ENCODE assay signal across 14 cellular contexts in the genomic region with DNA sequence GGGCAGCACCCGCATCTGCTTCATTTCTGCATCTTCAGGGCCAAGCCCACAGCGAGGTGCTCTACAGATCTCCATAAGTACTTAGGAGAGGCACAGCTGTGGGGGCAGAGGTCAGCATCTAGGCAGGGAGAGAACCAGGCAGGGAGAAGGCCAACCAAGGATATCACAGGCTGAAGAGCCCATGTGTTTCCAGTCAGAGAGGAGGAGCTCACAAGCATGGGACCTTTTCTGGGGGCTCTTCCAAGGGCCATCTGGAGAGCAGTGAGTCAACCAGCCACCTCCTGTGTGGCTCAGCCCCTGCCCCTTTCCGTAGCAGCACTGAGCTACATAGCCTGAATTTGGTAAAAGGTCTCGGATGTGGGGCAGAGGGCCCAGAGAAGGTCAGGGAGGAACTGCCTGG.
DNase-seq lines count a peak whose midpoint lies in the region; ATAC-seq and TF ChIP-seq lines count a peak whose summit lies in the region.
"Had no signal": no experiment of that assay in that cellular context is flagged by ENCODE, and none has a peak within 500 bp of the region (broad histone marks: within the 10 kb centered on the region; RNA-seq: fewer than 3 reads in every experiment).

No MANE protein-coding gene starts in this region.

- H3K27ac ChIP-seq in lung (ENCODE audit: low read depth in 1 of 2, low read length in 1 of 2) (peak overlapping the region; percentile 8 to 64), vagina (peak overlapping the region; percentile 82), GM23338 (ENCODE audit: low read depth) (no peak overlapping the region)

- H3K9me3 Mint-ChIP-seq in natural killer cell treated with Interleukin-12 subunit alpha and Interleukin-12 subunit beta and Interleukin-15 and Interleukin-18, amount 100 ng/mL, for 72 hours: no peaks in the 10 kb centered on the region
- H3K9me3 Mint-ChIP-seq in natural killer cell (no peaks in the 10 kb centered on the region), GM23338 (no peaks in the 10 kb centered on the region)
- H3K9me3 Mint-ChIP-seq: H9 had no signal

- H3K4me1 ChIP-seq in lung (ENCODE audit: control insufficient read depth in 2 of 2, insufficient read depth in 2 of 2, low read length in 2 of 2): peaks cover 29 to 42% of the 10 kb centered on the region in 2 donors
- H3K4me1 ChIP-seq in vagina: peaks cover 40% of the 10 kb centered on the region
- no peaks in the 10 kb centered on the region for H3K4me1 ChIP-seq in GM23338 (ENCODE audit: insufficient read depth)

- H3K27me3 Mint-ChIP-seq in natural killer cell treated with Interleukin-12 subunit alpha and Interleukin-12 subunit beta and Interleukin-15 and Interleukin-18, amount 100 ng/mL, for 72 hours: no peaks in the 10 kb centered on the region
- H3K27me3 Mint-ChIP-seq in natural killer cell (ENCODE audit: low read depth in 2 of 2) (no peaks in the 10 kb centered on the region), GM23338 (ENCODE audit: insufficient read depth, low read depth, poor library complexity) (peaks cover 6% of the 10 kb centered on the region)

- peaks cover 5 to 40% of the 10 kb centered on the region in 2 donors for H3K4me1 Mint-ChIP-seq in natural killer cell treated with Interleukin-12 subunit alpha and Interleukin-12 subunit beta and Interleukin-15 and Interleukin-18, amount 100 ng/mL, for 72 hours (ENCODE audit: low read depth in 2 of 2)
- H3K4me1 Mint-ChIP-seq in natural killer cell (peaks cover 41 to 58% of the 10 kb centered on the region in 2 donors), GM23338 (no peaks in the 10 kb centered on the region)

- H3K27ac Mint-ChIP-seq in natural killer cell treated with Interleukin-12 subunit alpha and Interleukin-12 subunit beta and Interleukin-15 and Interleukin-18, amount 100 ng/mL, for 72 hours: no peak overlapping the region
- H3K27ac Mint-ChIP-seq in natural killer cell (peak overlapping the region in 1 of 2 donors; percentile 61), GM23338 (no peak overlapping the region)

- no peak overlapping the region for H2AFZ ChIP-seq in GM23338

- no peaks in the 10 kb centered on the region for H3K79me2 ChIP-seq in GM23338 (replicated peaks; ENCODE audit: insufficient read depth)

- 0 out of 2 replicates have a peak, but pooled peaks cover 2% of the 10 kb centered on the region for H3K9me2 ChIP-seq in GM23338 (ENCODE audit: insufficient read depth)

- TF ChIP-seq CTCF in natural killer cell (IDR thresholded peaks at IDR 0.05): no peak
- no peak for TF ChIP-seq CTCF in choroid plexus epithelial cell (conservative IDR thresholded peaks at IDR 0.05; ENCODE audit: low read depth, low read length)
- TF ChIP-seq CTCF in lung (IDR thresholded peaks at IDR 0.05; ENCODE audit: control extremely low read depth, extremely low read depth): no peak
- no peak for TF ChIP-seq CTCF in vagina (IDR thresholded peaks at IDR 0.05)
- TF ChIP-seq CTCF in GM23338 (conservative IDR thresholded peaks at IDR 0.05; ENCODE audit: low read depth in 2 of 2): no peak

- H3K9me3 ChIP-seq in lung (ENCODE audit: control insufficient read depth in 2 of 2, insufficient read depth in 1 of 2, low read length in 1 of 2): no peaks in the 10 kb centered on the region
- H3K9me3 ChIP-seq in vagina: no peaks in the 10 kb centered on the region
- H3K9me3 ChIP-seq: tibial nerve had no signal

- intact Hi-C loops in natural killer cell (cut with micrococcal nuclease) (no loop called here), vagina (cut with DNase I) (no loop called here)

- no peak overlapping the region for H3K4me2 ChIP-seq in GM23338

- WGBS in lung, 2 donors: 77 to 88% methylated on average over 4 of the region's 4 CpGs

- no peaks in the 10 kb centered on the region for H3K36me3 ChIP-seq in lung (ENCODE audit: control insufficient read depth in 2 of 2, insufficient read depth in 2 of 2, low read length in 2 of 2)
- no peaks in the 10 kb centered on the region for H3K36me3 ChIP-seq in vagina
- no peaks in the 10 kb centered on the region for H3K36me3 ChIP-seq in GM23338 (ENCODE audit: insufficient read depth)
- H3K36me3 ChIP-seq: tibial nerve had no signal

- H3K4me3 Mint-ChIP-seq in natural killer cell treated with Interleukin-12 subunit alpha and Interleukin-12 subunit beta and Interleukin-15 and Interleukin-18, amount 100 ng/mL, for 72 hours: no peak overlapping the region
- H3K4me3 Mint-ChIP-seq in natural killer cell (no peak overlapping the region), GM23338 (no peak overlapping the region)
- H3K4me3 Mint-ChIP-seq: H9 had no signal

- no peak for ATAC-seq in natural killer cell treated with Interleukin-12 subunit alpha and Interleukin-12 subunit beta and Interleukin-15 and Interleukin-18, amount 100 ng/mL, for 72 hours
- ATAC-seq in natural killer cell: no peak
- no peak for ATAC-seq in lung (ENCODE audit: insufficient read depth, low FRiP score)
- no peak for ATAC-seq in GM21515 (IDR thresholded peaks at IDR 0.05; ENCODE audit: unreplicated experiment)
- no peak for ATAC-seq in GM23338

- no peaks in the 10 kb centered on the region for H4K20me1 ChIP-seq in GM23338 (replicated peaks; ENCODE audit: insufficient read depth)

- H3K27me3 ChIP-seq in lung (ENCODE audit: control insufficient read depth, insufficient read depth) (no peaks in the 10 kb centered on the region), vagina (no peaks in the 10 kb centered on the region), GM23338 (ENCODE audit: insufficient read depth) (no peaks in the 10 kb centered on the region)
- H3K27me3 ChIP-seq: tibial nerve had no signal

- no peaks in the 10 kb centered on the region for H3K36me3 Mint-ChIP-seq in natural killer cell treated with Interleukin-12 subunit alpha and Interleukin-12 subunit beta and Interleukin-15 and Interleukin-18, amount 100 ng/mL, for 72 hours
- H3K36me3 Mint-ChIP-seq in natural killer cell: no peaks in the 10 kb centered on the region
- no peaks in the 10 kb centered on the region for H3K36me3 Mint-ChIP-seq in GM23338 (ENCODE audit: low read depth)

- no peaks in the 10 kb centered on the region for H3F3A ChIP-seq in GM23338 (replicated peaks; ENCODE audit: low read depth)

- H3K4me3 ChIP-seq in choroid plexus epithelial cell (ENCODE audit: low read depth, low read length): no peak overlapping the region
- H3K4me3 ChIP-seq in lung: no peak overlapping the region
- H3K4me3 ChIP-seq in vagina: no peak overlapping the region
- H3K4me3 ChIP-seq in GM23338: no peak overlapping the region
- H3K4me3 ChIP-seq: tibial nerve had no signal

- no peak for TF ChIP-seq POLR2A in vagina (IDR thresholded peaks at IDR 0.05)

- DNase-seq in natural killer cell treated with Interleukin-12 subunit alpha and Interleukin-12 subunit beta and Interleukin-15 and Interleukin-18, amount 100 ng/mL, for 72 hours (ENCODE audit: low spot score): peak; percentile 12
- no peak for DNase-seq in natural killer cell
- peak; percentile 48 for DNase-seq in choroid plexus epithelial cell (ENCODE audit: low read depth)
- DNase-seq in lung (ENCODE audit: low spot score): no peak
- no peak for DNase-seq in vagina (ENCODE audit: extremely low spot score in 2 of 2)
- DNase-seq in ureter (ENCODE audit: low spot score): no peak
- no peak for DNase-seq in GM23338 (ENCODE audit: low spot score)
- DNase-seq: activated CD4-positive, alpha-beta T cell treated with anti-CD3 and anti-CD28 coated beads for 48 hours; activated effector memory CD4-positive, alpha-beta T cell treated with Interleukin-2 at 50 U/mL for 16 hours; H9; KBM-7; retina had no signal

TF ChIP-seq in GM23338, 12 proteins besides CTCF, POLR2A, EP300 and RAD21 (continues in another document):
- TF ChIP-seq EZH2 (IDR thresholded peaks at IDR 0.05; ENCODE audit: low read depth, unreplicated experiment) (no peak), ZNF331 (CRISPR knock-in tag; IDR thresholded peaks at IDR 0.05; ENCODE audit: low read depth) (no peak), NANOG (IDR thresholded peaks at IDR 0.05; ENCODE audit: borderline replicate concordance) (no peak), STAT1 (IDR thresholded peaks at IDR 0.05; ENCODE audit: unreplicated experiment) (no peak), CREB1 (CRISPR knock-in tag; IDR thresholded peaks at IDR 0.05; ENCODE audit: low read depth) (no peak), EZH2phosphoT487 (IDR thresholded peaks at IDR 0.05; ENCODE audit: unreplicated experiment) (no peak), POLR2AphosphoS5 (IDR thresholded peaks at IDR 0.05; ENCODE audit: low read depth) (no peak), JUNB (IDR thresholded peaks at IDR 0.05; ENCODE audit: unreplicated experiment) (no peak), ZNF114 (CRISPR knock-in tag; IDR thresholded peaks at IDR 0.05) (no peak)
- TF ChIP-seq, protein P1, sequence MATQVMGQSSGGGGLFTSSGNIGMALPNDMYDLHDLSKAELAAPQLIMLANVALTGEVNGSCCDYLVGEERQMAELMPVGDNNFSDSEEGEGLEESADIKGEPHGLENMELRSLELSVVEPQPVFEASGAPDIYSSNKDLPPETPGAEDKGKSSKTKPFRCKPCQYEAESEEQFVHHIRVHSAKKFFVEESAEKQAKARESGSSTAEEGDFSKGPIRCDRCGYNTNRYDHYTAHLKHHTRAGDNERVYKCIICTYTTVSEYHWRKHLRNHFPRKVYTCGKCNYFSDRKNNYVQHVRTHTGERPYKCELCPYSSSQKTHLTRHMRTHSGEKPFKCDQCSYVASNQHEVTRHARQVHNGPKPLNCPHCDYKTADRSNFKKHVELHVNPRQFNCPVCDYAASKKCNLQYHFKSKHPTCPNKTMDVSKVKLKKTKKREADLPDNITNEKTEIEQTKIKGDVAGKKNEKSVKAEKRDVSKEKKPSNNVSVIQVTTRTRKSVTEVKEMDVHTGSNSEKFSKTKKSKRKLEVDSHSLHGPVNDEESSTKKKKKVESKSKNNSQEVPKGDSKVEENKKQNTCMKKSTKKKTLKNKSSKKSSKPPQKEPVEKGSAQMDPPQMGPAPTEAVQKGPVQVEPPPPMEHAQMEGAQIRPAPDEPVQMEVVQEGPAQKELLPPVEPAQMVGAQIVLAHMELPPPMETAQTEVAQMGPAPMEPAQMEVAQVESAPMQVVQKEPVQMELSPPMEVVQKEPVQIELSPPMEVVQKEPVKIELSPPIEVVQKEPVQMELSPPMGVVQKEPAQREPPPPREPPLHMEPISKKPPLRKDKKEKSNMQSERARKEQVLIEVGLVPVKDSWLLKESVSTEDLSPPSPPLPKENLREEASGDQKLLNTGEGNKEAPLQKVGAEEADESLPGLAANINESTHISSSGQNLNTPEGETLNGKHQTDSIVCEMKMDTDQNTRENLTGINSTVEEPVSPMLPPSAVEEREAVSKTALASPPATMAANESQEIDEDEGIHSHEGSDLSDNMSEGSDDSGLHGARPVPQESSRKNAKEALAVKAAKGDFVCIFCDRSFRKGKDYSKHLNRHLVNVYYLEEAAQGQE (IDR thresholded peaks at IDR 0.05; ENCODE audit: unreplicated experiment): no peak

Comparison
In these comparisons a context has a peak if more than half of its experiments do, and no peak if none do; other contexts are left out.
1. DNase-seq: peak in natural killer cell treated with Interleukin-12 subunit alpha and Interleukin-12 subunit beta and Interleukin-15 and Interleukin-18, amount 100 ng/mL, for 72 hours (single experiment) and choroid plexus epithelial cell (single experiment); none in natural killer cell (single experiment), lung (single experiment), vagina (0 of 2), ureter (single experiment) and GM23338 (single experiment).